In genomic region chr6:17045581-17046322, GRCh38 we compare ENCODE assay signal across 1 cellular context.
A peak's percentile ranks its signal among the peaks of the same experiment; 100 is the strongest.
TF ChIP-seq lines count a peak whose summit lies in the region.

No MANE protein-coding gene starts in this region.

TF ChIP-seq in SK-N-SH, 30 proteins besides CTCF, POLR2A, EP300 and RAD21 (continued from another document):
- TF ChIP-seq REST (IDR thresholded peaks at IDR 0.05; ENCODE audit: low read depth, low read length) (no peak), MAX (IDR thresholded peaks at IDR 0.05; ENCODE audit: low read depth) (peak; percentile 36; the same call in 1 of the 2 replicates), NFIC (IDR thresholded peaks at IDR 0.05; ENCODE audit: borderline replicate concordance) (peak; percentile 71), FOXJ3 (CRISPR knock-in tag; IDR thresholded peaks at IDR 0.05) (no peak), YY1 (IDR thresholded peaks at IDR 0.05; ENCODE audit: low read depth) (peak; percentile 41; the same call in 1 of the 2 replicates), MEF2A (IDR thresholded peaks at IDR 0.05; ENCODE audit: borderline replicate concordance, low read depth) (no peak), IRF3 (IDR thresholded peaks at IDR 0.05; ENCODE audit: low read depth, low read length) (no peak), RCOR1 (IDR thresholded peaks at IDR 0.05; ENCODE audit: low read length) (no peak), TEAD4 (IDR thresholded peaks at IDR 0.05; ENCODE audit: borderline replicate concordance, insufficient read depth) (peak; percentile 64; the same call in 1 of the 2 replicates), ELF1 (IDR thresholded peaks at IDR 0.05) (no peak), CHD2 (IDR thresholded peaks at IDR 0.05; ENCODE audit: low read length, partially characterized antibody) (no peak), JUND (IDR thresholded peaks at IDR 0.05) (peak; percentile 40; the same call in 1 of the 2 replicates), TAF1 (IDR thresholded peaks at IDR 0.05; ENCODE audit: borderline replicate concordance, low read depth, low read length) (no peak)
